Comparison of ENCODE assay signal across 2 cellular contexts in genomic region chr1:151482017-151482416, GRCh38.
TF ChIP-seq lines count a peak whose summit lies in the region.

No MANE protein-coding gene starts in this region.

TF ChIP-seq in HEK293, 187 proteins besides CTCF, POLR2A, EP300 and RAD21 (continued from another document):
- TF ChIP-seq ZNF830 (tag by site-specific recombination; IDR thresholded peaks at IDR 0.05; ENCODE audit: low read depth), result no peak
- TF ChIP-seq ZNF488 (tag by site-specific recombination; IDR thresholded peaks at IDR 0.05), result no peak
- no peak for TF ChIP-seq ZNF596 (tag by site-specific recombination; IDR thresholded peaks at IDR 0.05)
- TF ChIP-seq GFI1B (tag by site-specific recombination; IDR thresholded peaks at IDR 0.05), result no peak
- no peak for TF ChIP-seq SCRT2 (tag by site-specific recombination; IDR thresholded peaks at IDR 0.05)

TF ChIP-seq in K562, 482 proteins besides CTCF, POLR2A, EP300 and RAD21 (continued from another document):
- peak; percentile 98 for TF ChIP-seq ZNF324 (CRISPR knock-in tag; IDR thresholded peaks at IDR 0.05)
- TF ChIP-seq ILF3 (IDR thresholded peaks at IDR 0.05; ENCODE audit: borderline replicate concordance), result no peak
- TF ChIP-seq CBX3 (IDR thresholded peaks at IDR 0.05; ENCODE audit: borderline replicate concordance in 1 of 2, low read length in 2 of 2), result peak in 1 of 2 experiments; percentile 76; a peak in 1 of 3 replicates
TF ChIP-seq in K562: peak in this region for 3.
